27 cellular contexts compared by ENCODE assay signal in genomic region chr4:147543039-147543438, GRCh38.
DNase-seq lines count a peak whose midpoint lies in the region; ATAC-seq and TF ChIP-seq lines count a peak whose summit lies in the region.
"Had no signal": no experiment of that assay in that cellular context is flagged by ENCODE, and none has a peak within 500 bp of the region (broad histone marks: within the 10 kb centered on the region; RNA-seq: fewer than 3 reads in every experiment).

No MANE protein-coding gene starts in this region.

- no peaks in the 10 kb centered on the region for H3F3A ChIP-seq in PC-3 (ENCODE audit: low read length, unreplicated experiment)

- H3K27me3 Mint-ChIP-seq in Caco-2 (ENCODE audit: insufficient read depth, unreplicated experiment) (no peaks in the 10 kb centered on the region), mesothelial cell of epicardium (ENCODE audit: low read depth) (no peaks in the 10 kb centered on the region)

- H3K9me3 ChIP-seq in Caco-2, result no peaks in the 10 kb centered on the region
- no peaks in the 10 kb centered on the region for H3K9me3 ChIP-seq in PC-3 (ENCODE audit: low read length)
- H3K9me3 ChIP-seq: pancreas had no signal

- DNase-seq in Caco-2 (no peak), PC-3 (peak; percentile 61), coronary artery (ENCODE audit: low spot score) (no peak), mesothelial cell of epicardium (ENCODE audit: low spot score in 2 of 2, unreplicated experiment in 2 of 2) (no peak), SKM-1 treated with dmso at 0.1 percent for 144 hours (lab: John Stamatoyannopoulos, UW; ENCODE audit: unreplicated experiment) (no peak), lower leg skin (ENCODE audit: low spot score in 2 of 2) (no peak)
- DNase-seq: activated CD4-positive, alpha-beta T cell treated with anti-CD3 and anti-CD28 coated beads, Interleukin-2, amount 10 ng/mL, durations not matched to agents 24 days and 14 days; activated naive CD4-positive, alpha-beta T cell treated with anti-CD3 and anti-CD28 coated beads for 36 hours; amygdala; erythroblast; hypothalamus; left ventricle myocardium superior; NCI-H1417; NCI-H2081; NCI-H226; NCI-H774; pancreas; right cardiac atrium; stimulated activated CD4-positive, alpha-beta T cell treated with anti-CD3 and anti-CD28 coated beads, Interleukin-4, amount 100 ng/mL, for 4 hours; stimulated activated naive CD4-positive, alpha-beta T cell had no signal

- 0 out of 2 replicates have a peak overlapping the region, but pooled peaks have one; percentile 20 for H2AFZ ChIP-seq in PC-3 (ENCODE audit: low read length)

- H3K4me3 ChIP-seq in Caco-2 (ENCODE audit: low read depth, low read length), result peak overlapping the region; percentile 26
- H3K4me3 ChIP-seq in PC-3 (ENCODE audit: low read length), result no peak overlapping the region
- H3K4me3 ChIP-seq in coronary artery, result no peak overlapping the region
- H3K4me3 ChIP-seq in lower leg skin (ENCODE audit: low read depth, poor library complexity, severe bottlenecking), result no peak overlapping the region
- H3K4me3 ChIP-seq: pancreas had no signal

- WGBS in lower leg skin, 2 donors, result 62 to 66% methylated on average over 1 of the region's 1 CpG

- peak overlapping the region; percentile 82 for H3K27ac ChIP-seq in PC-3 (ENCODE audit: low read length)
- peak overlapping the region; percentile 18 to 48 for H3K27ac ChIP-seq in coronary artery
- H3K27ac ChIP-seq: pancreas, VCaP had no signal

- ATAC-seq in PC-3 (peak; percentile 59), GM21367 (IDR thresholded peaks at IDR 0.05; ENCODE audit: unreplicated experiment) (no peak), GM18861 (IDR thresholded peaks at IDR 0.05; ENCODE audit: unreplicated experiment) (no peak)
- ATAC-seq: left ventricle myocardium superior; natural killer cell treated with Interleukin-12 subunit alpha and Interleukin-12 subunit beta and Interleukin-15 and Interleukin-18, amount 100 ng/mL, for 72 hours; pancreas; right cardiac atrium; SK-N-SH treated with all-trans-retinoic acid at 6 μM for 48 hours had no signal

- peak overlapping the region; percentile 25 for H3K4me2 ChIP-seq in PC-3 (ENCODE audit: low read length)

- TF ChIP-seq POLR2A in lower leg skin (IDR thresholded peaks at IDR 0.05), result no peak

- POLR2A ChIA-PET in Caco-2 (lab: Charles Lee) (no interaction called here), PC-3 (lab: Charles Lee; ENCODE audit: unreplicated experiment) (interaction anchor here (1.0 kb wide), 1 partner anchor 28 kb away, joined by 3 read pairs; no protein-coding TSS in a partner anchor)

- TF ChIP-seq CTCF in Caco-2 (IDR thresholded peaks at IDR 0.05; ENCODE audit: insufficient read depth in 1 of 2, low read depth in 1 of 2, low read length in 1 of 2, severe bottlenecking in 1 of 2, unreplicated experiment in 1 of 2) (no peak), PC-3 (conservative IDR thresholded peaks at IDR 0.05; ENCODE audit: low read depth, low read length) (no peak), coronary artery (IDR thresholded peaks at IDR 0.05) (no peak), mesothelial cell of epicardium (IDR thresholded peaks at IDR 0.05; ENCODE audit: unreplicated experiment) (no peak), lower leg skin (IDR thresholded peaks at IDR 0.05) (no peak)

- no TSS peak for BruUV-seq in Caco-2 (replicated peaks; lab: Mats Ljungman, UMichigan)
- no TSS peak for BruUV-seq in PC-3 (replicated peaks; lab: Mats Ljungman, UMichigan)

- H3K9me3 Mint-ChIP-seq in Caco-2 (ENCODE audit: unreplicated experiment) (no peaks in the 10 kb centered on the region), mesothelial cell of epicardium (no peaks in the 10 kb centered on the region)
- H3K9me3 Mint-ChIP-seq: activated CD4-positive, alpha-beta T cell treated with anti-CD3 and anti-CD28 coated beads, Interleukin-2, amount 10 ng/mL, durations not matched to agents 24 days and 14 days; activated naive CD4-positive, alpha-beta T cell treated with anti-CD3 and anti-CD28 coated beads for 36 hours; natural killer cell treated with Interleukin-12 subunit alpha and Interleukin-12 subunit beta and Interleukin-15 and Interleukin-18, amount 100 ng/mL, for 72 hours; T-helper 2 cell treated with Interferon-gamma antibody and Interleukin-4, amounts not matched to agents 5 μg/mL and 100 μg/mL, for 36 hours had no signal

- intact Hi-C loops in Caco-2 (cut with micrococcal nuclease; ENCODE audit: unreplicated experiment) (no loop called here), PC-3 (cut with micrococcal nuclease) (loop anchor here (2.0 kb wide), 1 partner anchor 40 kb away; no protein-coding TSS in a partner anchor), lower leg skin (cut with DNase I; ENCODE audit: low total_unique reads) (no loop called here)

- H3K27ac Mint-ChIP-seq in Caco-2 (ENCODE audit: unreplicated experiment) (peak overlapping the region; percentile 67), mesothelial cell of epicardium (peak overlapping the region; percentile 35)
- H3K27ac Mint-ChIP-seq: activated CD4-positive, alpha-beta T cell treated with anti-CD3 and anti-CD28 coated beads, Interleukin-2, amount 10 ng/mL, durations not matched to agents 24 days and 14 days; activated naive CD4-positive, alpha-beta T cell treated with anti-CD3 and anti-CD28 coated beads for 36 hours; CD14-positive monocyte; natural killer cell treated with Interleukin-12 subunit alpha and Interleukin-12 subunit beta and Interleukin-15 and Interleukin-18, amount 100 ng/mL, for 72 hours; T-helper 2 cell treated with Interferon-gamma antibody and Interleukin-4, amounts not matched to agents 5 μg/mL and 100 μg/mL, for 36 hours had no signal

- no peaks in the 10 kb centered on the region for H4K20me1 ChIP-seq in PC-3 (ENCODE audit: low read length)

- no peaks in the 10 kb centered on the region for H3K27me3 ChIP-seq in Caco-2 (replicated peaks; ENCODE audit: control insufficient read depth, insufficient read depth, low read length)
- no peaks in the 10 kb centered on the region for H3K27me3 ChIP-seq in PC-3 (ENCODE audit: low read length)
- H3K27me3 ChIP-seq: pancreas had no signal

- H3K4me1 Mint-ChIP-seq in Caco-2 (ENCODE audit: low read depth, unreplicated experiment), result peaks cover 18% of the 10 kb centered on the region
- H3K4me1 Mint-ChIP-seq in mesothelial cell of epicardium, result peaks cover 24% of the 10 kb centered on the region
- H3K4me1 Mint-ChIP-seq: activated CD4-positive, alpha-beta T cell treated with anti-CD3 and anti-CD28 coated beads, Interleukin-2, amount 10 ng/mL, durations not matched to agents 24 days and 14 days; CD14-positive monocyte had no signal

- no peaks in the 10 kb centered on the region for H3K79me2 ChIP-seq in PC-3 (ENCODE audit: low read length)

- H3K4me1 ChIP-seq in Caco-2 (peaks cover 8% of the 10 kb centered on the region; the same call in 1 of the 2 replicates), PC-3 (ENCODE audit: insufficient read depth, low read length) (peaks cover 49% of the 10 kb centered on the region)
- H3K4me1 ChIP-seq: pancreas had no signal

- H3K36me3 ChIP-seq in Caco-2 (ENCODE audit: control insufficient read depth, insufficient read depth, low read length), result no peaks in the 10 kb centered on the region
- H3K36me3 ChIP-seq in PC-3 (ENCODE audit: low read depth, low read length), result no peaks in the 10 kb centered on the region
- H3K36me3 ChIP-seq: pancreas had no signal

- H3K4me3 Mint-ChIP-seq in Caco-2 (ENCODE audit: unreplicated experiment), result peak overlapping the region; percentile 77
- H3K4me3 Mint-ChIP-seq in mesothelial cell of epicardium, result no peak overlapping the region
- H3K4me3 Mint-ChIP-seq: activated CD4-positive, alpha-beta T cell treated with anti-CD3 and anti-CD28 coated beads, Interleukin-2, amount 10 ng/mL, durations not matched to agents 24 days and 14 days; activated naive CD4-positive, alpha-beta T cell treated with anti-CD3 and anti-CD28 coated beads for 36 hours; CD14-positive monocyte; natural killer cell treated with Interleukin-12 subunit alpha and Interleukin-12 subunit beta and Interleukin-15 and Interleukin-18, amount 100 ng/mL, for 72 hours; T-helper 2 cell treated with Interferon-gamma antibody and Interleukin-4, amounts not matched to agents 5 μg/mL and 100 μg/mL, for 36 hours had no signal

- CTCF ChIA-PET in Caco-2 (lab: Charles Lee), result no interaction called here
- CTCF ChIA-PET in PC-3 (lab: Charles Lee), result interaction anchor here (0.6 kb wide), 1 partner anchor 189 kb away, joined by 3 read pairs; the partner anchor contains the start of gene ARHGAP10

- H3K36me3 Mint-ChIP-seq in Caco-2 (ENCODE audit: insufficient read depth, unreplicated experiment) (no peaks in the 10 kb centered on the region), mesothelial cell of epicardium (peaks cover 64% of the 10 kb centered on the region)
- H3K36me3 Mint-ChIP-seq: CD14-positive monocyte; natural killer cell treated with Interleukin-12 subunit alpha and Interleukin-12 subunit beta and Interleukin-15 and Interleukin-18, amount 100 ng/mL, for 72 hours had no signal

- peak overlapping the region; percentile 62 for H3K9ac ChIP-seq in PC-3 (ENCODE audit: low read length)

- H3K9me2 ChIP-seq in PC-3 (replicated peaks; ENCODE audit: low read length), result no peaks in the 10 kb centered on the region
